Comparison of ENCODE assay signal across 28 cellular contexts in the genomic region with DNA sequence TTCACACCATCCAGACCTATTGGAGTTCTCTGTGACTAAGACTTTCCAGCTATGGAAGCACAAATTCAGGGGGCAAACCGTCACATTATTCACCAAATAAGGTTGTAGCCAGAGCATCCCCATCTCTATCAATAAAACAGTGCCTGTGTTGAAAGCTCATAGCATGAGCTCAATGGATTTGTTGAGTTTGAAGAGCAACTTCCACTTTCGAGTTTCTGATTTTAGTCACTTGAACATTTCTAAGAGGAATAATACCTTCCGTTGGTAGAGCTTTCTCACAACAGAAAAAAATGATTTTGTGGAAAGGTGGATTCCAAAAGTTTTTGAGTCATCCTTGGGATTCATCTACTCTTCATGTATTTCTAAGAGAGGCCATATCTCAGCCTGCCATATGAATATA. TPM values are rescaled to one million over a fixed set of nuclear protein-coding genes. Genes with fewer than 3 reads are reported as not detected.
"Had no signal": no experiment of that assay in that cellular context is flagged by ENCODE, and none has a peak within 500 bp of the region (broad histone marks: within the 10 kb centered on the region; RNA-seq: fewer than 3 reads in every experiment).

No MANE protein-coding gene starts in this region.

- H3K4me1 ChIP-seq: adrenal gland, colonic mucosa had no signal

- H3K4me1 Mint-ChIP-seq: activated CD4-positive, alpha-beta memory T cell treated with anti-CD3 and anti-CD28 coated beads, Interleukin-2, amount 10 ng/mL, durations not matched to agents 7 days and 5 days; activated naive CD8-positive, alpha-beta T cell treated with anti-CD3 and anti-CD28 coated beads, Interleukin-2, amount 10 ng/mL, durations not matched to agents 7 days and 5 days; T-helper 17 cell had no signal

- H3K27ac ChIP-seq: adrenal gland, colonic mucosa, VCaP had no signal

- H3K27me3 Mint-ChIP-seq: activated CD4-positive, alpha-beta memory T cell treated with anti-CD3 and anti-CD28 coated beads, Interleukin-2, amount 10 ng/mL, durations not matched to agents 7 days and 5 days; activated naive CD8-positive, alpha-beta T cell treated with anti-CD3 and anti-CD28 coated beads, Interleukin-2, amount 10 ng/mL, durations not matched to agents 7 days and 5 days had no signal

- H3K27ac Mint-ChIP-seq: activated CD4-positive, alpha-beta memory T cell treated with anti-CD3 and anti-CD28 coated beads, Interleukin-2, amount 10 ng/mL, durations not matched to agents 7 days and 5 days; activated naive CD8-positive, alpha-beta T cell treated with anti-CD3 and anti-CD28 coated beads, Interleukin-2, amount 10 ng/mL, durations not matched to agents 7 days and 5 days; activated T-helper 2 cell treated with anti-CD3 and anti-CD28 coated beads, Interferon-gamma antibody, Interleukin-2, Interleukin-4, amounts not matched to agents 10 μg/mL and 5 μg/mL and 100 μg/mL, durations not matched to agents 14 hours and 24 hours and 36 hours; T-helper 17 cell had no signal

- H3K27me3 ChIP-seq: adrenal gland, colonic mucosa had no signal

- FAIRE-seq: RCC 7860 had no signal

- H3K36me3 Mint-ChIP-seq: activated naive CD8-positive, alpha-beta T cell treated with anti-CD3 and anti-CD28 coated beads, Interleukin-2, amount 10 ng/mL, durations not matched to agents 7 days and 5 days had no signal

- H3K4me3 ChIP-seq: adrenal gland, colonic mucosa had no signal

- DNase-seq: activated CD4-positive, alpha-beta memory T cell treated with anti-CD3 and anti-CD28 coated beads, Interleukin-2, amount 10 ng/mL, durations not matched to agents 7 days and 5 days; activated CD4-positive, alpha-beta T cell treated with anti-CD3 and anti-CD28 coated beads, Interleukin-2, amount 50 U/mL, for 1 hour; activated CD4-positive, CD25-positive, alpha-beta regulatory T cell; activated gamma-delta T cell treated with Interleukin-2 at 50 U/mL for 16 hours; activated naive CD4-positive, alpha-beta T cell treated with anti-CD3 and anti-CD28 coated beads, Interleukin-2, amount 50 U/mL, for 16 hours; activated naive CD8-positive, alpha-beta T cell treated with anti-CD3 and anti-CD28 coated beads, Interleukin-2, amount 10 ng/mL, durations not matched to agents 7 days and 5 days; activated T-cell treated with anti-CD3 and anti-CD28 coated beads for 4 hours; activated T-cell treated with anti-CD3 and anti-CD28 coated beads, Interleukin-2, amount 50 U/mL, for 48 hours; adrenal gland; cerebellar nuclear complex; colonic mucosa; Kasumi-1; KBM-7; MV-4-11; NCI-H1092 treated with DMSO at 0.1 percent for 48 hours; NCI-H1417 treated with DMSO at 0.1 percent for 48 hours; NCI-H1694; NCI-H446 treated with DMSO at 0.1 percent for 48 hours; NCI-H524 treated with DMSO at 0.1 percent for 48 hours; NK-92 treated with Interleukin-12 subunit alpha and Interleukin-12 subunit beta, amount 100 ng/mL, for 24 hours; PC-3; SIG-M5; T-helper 17 cell; T-helper 9 cell had no signal

- H3K9me3 ChIP-seq: adrenal gland, colonic mucosa had no signal

- ATAC-seq: PC-3, T-helper 17 cell had no signal

- H3K9me3 Mint-ChIP-seq: activated CD4-positive, alpha-beta memory T cell treated with anti-CD3 and anti-CD28 coated beads, Interleukin-2, amount 10 ng/mL, durations not matched to agents 7 days and 5 days; activated naive CD8-positive, alpha-beta T cell treated with anti-CD3 and anti-CD28 coated beads, Interleukin-2, amount 10 ng/mL, durations not matched to agents 7 days and 5 days; activated T-helper 2 cell treated with anti-CD3 and anti-CD28 coated beads, Interferon-gamma antibody, Interleukin-2, Interleukin-4, amounts not matched to agents 10 μg/mL and 5 μg/mL and 100 μg/mL, durations not matched to agents 14 hours and 24 hours and 36 hours had no signal

- H3K36me3 ChIP-seq: adrenal gland, colonic mucosa had no signal

- H3K4me3 Mint-ChIP-seq: activated CD4-positive, alpha-beta memory T cell treated with anti-CD3 and anti-CD28 coated beads, Interleukin-2, amount 10 ng/mL, durations not matched to agents 7 days and 5 days; activated naive CD8-positive, alpha-beta T cell treated with anti-CD3 and anti-CD28 coated beads, Interleukin-2, amount 10 ng/mL, durations not matched to agents 7 days and 5 days; T-helper 17 cell had no signal

RNA-seq across cellular contexts. Expression of gene ELAVL4, which starts 13.0 kb away (rescaled TPM):
- total RNA-seq: activated CD4-positive, alpha-beta memory T cell treated with anti-CD3 and anti-CD28 coated beads, Interleukin-2, amount 10 ng/mL, durations not matched to agents 7 days and 5 days; activated CD8-positive, alpha-beta memory T cell treated with anti-CD3 and anti-CD28 coated beads for 36 hours; activated naive CD8-positive, alpha-beta T cell treated with anti-CD3 and anti-CD28 coated beads, Interleukin-2, amount 10 ng/mL, durations not matched to agents 7 days and 5 days; activated T-helper 2 cell treated with anti-CD3 and anti-CD28 coated beads, Interferon-gamma antibody, Interleukin-2, Interleukin-4, amounts not matched to agents 10 μg/mL and 5 μg/mL and 100 μg/mL, durations not matched to agents 14 hours and 24 hours and 36 hours; PC-3; T-helper 17 cell had no signal
